In genomic region chr7:108329514-108329913, GRCh38 we compare ENCODE assay signal across 1 cellular context.
TF ChIP-seq lines count a peak whose summit lies in the region.

No MANE protein-coding gene starts in this region.

TF ChIP-seq in H1, 55 proteins besides CTCF, POLR2A, EP300 and RAD21 (continued from another document):
- TF ChIP-seq RNF2 (IDR thresholded peaks at IDR 0.05; ENCODE audit: borderline replicate concordance, low read depth, low read length, missing control alignments, poor library complexity, severe bottlenecking) (no peak), YY1 (IDR thresholded peaks at IDR 0.05; ENCODE audit: low read depth, low read length) (no peak), TAF1 (IDR thresholded peaks at IDR 0.05; ENCODE audit: low read depth, low read length) (no peak), KDM1A (IDR thresholded peaks at IDR 0.05; ENCODE audit: borderline replicate concordance, low read length) (no peak), TEAD4 (IDR thresholded peaks at IDR 0.05; ENCODE audit: low read depth, low read length) (no peak), NRF1 (IDR thresholded peaks at IDR 0.05; ENCODE audit: low read depth, low read length) (no peak), SP4 (IDR thresholded peaks at IDR 0.05; ENCODE audit: low read length) (no peak), KDM4A (IDR thresholded peaks at IDR 0.05; ENCODE audit: low read depth, low read length, severe bottlenecking) (no peak), BRCA1 (IDR thresholded peaks at IDR 0.05; ENCODE audit: low read depth, low read length) (no peak), E2F6 (IDR thresholded peaks at IDR 0.05) (no peak), ZNF274 (IDR thresholded peaks at IDR 0.05; ENCODE audit: borderline replicate concordance, extremely low read depth, low read length) (no peak), HDAC6 (IDR thresholded peaks at IDR 0.05; ENCODE audit: low read depth, low read length) (no peak)
TF ChIP-seq in H1: peak in this region for 0.
